Comparison of ENCODE assay signal across 9 cellular contexts in genomic region chr7:74092964-74093339, GRCh38. TPM values are rescaled to one million over a fixed set of nuclear protein-coding genes. Genes with fewer than 3 reads are reported as not detected.
DNase-seq lines count a peak whose midpoint lies in the region; ATAC-seq and TF ChIP-seq lines count a peak whose summit lies in the region.
"Had no signal": no experiment of that assay in that cellular context is flagged by ENCODE, and none has a peak within 500 bp of the region (broad histone marks: within the 10 kb centered on the region; RNA-seq: fewer than 3 reads in every experiment).

No MANE protein-coding gene starts in this region.

- peaks cover 10% of the 10 kb centered on the region for H3K36me3 Mint-ChIP-seq in activated T-helper 1 cell treated with anti-CD3 and anti-CD28 coated beads, Interleukin-12 subunit alpha, Interleukin-12 subunit beta, Interleukin-2, Interleukin-4 antibody, amounts not matched to agents 30 ng/mL and 10 ng/mL and 1 ng/mL, durations not matched to agents 14 hours and 24 hours and 36 hours (ENCODE audit: low read depth)

- TF ChIP-seq EP300 in stomach (IDR thresholded peaks at IDR 0.05) = no peak

- no peak overlapping the region for H3K27ac Mint-ChIP-seq in activated T-helper 1 cell treated with anti-CD3 and anti-CD28 coated beads, Interleukin-12 subunit alpha, Interleukin-12 subunit beta, Interleukin-2, Interleukin-4 antibody, amounts not matched to agents 30 ng/mL and 10 ng/mL and 1 ng/mL, durations not matched to agents 14 hours and 24 hours and 36 hours
- H3K27ac Mint-ChIP-seq: activated T-cell treated with anti-CD3 and anti-CD28 coated beads, Interleukin-2, amount 50 U/mL, for 72 hours had no signal

- no peak overlapping the region for H3K4me3 Mint-ChIP-seq in activated T-helper 1 cell treated with anti-CD3 and anti-CD28 coated beads, Interleukin-12 subunit alpha, Interleukin-12 subunit beta, Interleukin-2, Interleukin-4 antibody, amounts not matched to agents 30 ng/mL and 10 ng/mL and 1 ng/mL, durations not matched to agents 14 hours and 24 hours and 36 hours

- peak overlapping the region; percentile 47 to 88 (median 79) for H3K27ac ChIP-seq in stomach

- H3K9me3 Mint-ChIP-seq in activated T-helper 1 cell treated with anti-CD3 and anti-CD28 coated beads, Interleukin-12 subunit alpha, Interleukin-12 subunit beta, Interleukin-2, Interleukin-4 antibody, amounts not matched to agents 30 ng/mL and 10 ng/mL and 1 ng/mL, durations not matched to agents 14 hours and 24 hours and 36 hours = peaks cover 2% of the 10 kb centered on the region

- H3K36me3 ChIP-seq in stomach = peaks cover 0 to 33% (median 22%) of the 10 kb centered on the region in 4 donors

- peak; percentile 76 for DNase-seq in NK-92 treated with Interleukin-12 subunit alpha and Interleukin-12 subunit beta, amount 100 ng/mL, for 24 hours (lab: John Stamatoyannopoulos, UW)
- DNase-seq in NK-92 (lab: John Stamatoyannopoulos, UW; ENCODE audit: unreplicated experiment) (no peak), left cardiac atrium (no peak), stomach (no peak), DMS 273 treated with DMSO at 0.1 percent for 48 hours (lab: John Stamatoyannopoulos, UW) (no peak)
- no peak for DNase-seq in activated T-helper 1 cell treated with anti-CD3 and anti-CD28 coated beads, Interleukin-12 subunit alpha, Interleukin-12 subunit beta, Interleukin-2, Interleukin-4 antibody, amounts not matched to agents 30 ng/mL and 10 ng/mL and 1 ng/mL, durations not matched to agents 14 hours and 24 hours and 36 hours (ENCODE audit: low spot score)

- ATAC-seq in HG02840 (IDR thresholded peaks at IDR 0.05; ENCODE audit: low FRiP score, unreplicated experiment) (peak; percentile 47), left cardiac atrium (peak; percentile 66 to 70)

- peaks cover 28 to 37% (median 34%) of the 10 kb centered on the region in 4 donors for H3K4me1 ChIP-seq in stomach

- WGBS in stomach, 5 donors = 52 to 75% (median 60%) methylated on average over 1 to 10 of the region's 10 CpGs

- intact Hi-C loops in left cardiac atrium (cut with DNase I) (no loop called here), stomach (cut with DNase I; ENCODE audit: low total_unique reads) (no loop called here)
- intact Hi-C loops in activated T-helper 1 cell treated with anti-CD3 and anti-CD28 coated beads, Interleukin-12 subunit alpha, Interleukin-12 subunit beta, Interleukin-2, Interleukin-4 antibody, amounts not matched to agents 30 ng/mL and 10 ng/mL and 1 ng/mL, durations not matched to agents 14 hours and 24 hours and 36 hours (cut with micrococcal nuclease) = no loop called here

- no peaks in the 10 kb centered on the region for H3K27me3 ChIP-seq in stomach

- TF ChIP-seq POLR2A in Raji (IDR thresholded peaks at IDR 0.05; ENCODE audit: insufficient read depth, low read depth, low read length) = peak; percentile 60; the same call in 1 of the 2 replicates
- no peak for TF ChIP-seq POLR2A in stomach (IDR thresholded peaks at IDR 0.05)

- no peak for TF ChIP-seq CTCF in stomach (IDR thresholded peaks at IDR 0.05)

- no peaks in the 10 kb centered on the region for H3K27me3 Mint-ChIP-seq in activated T-helper 1 cell treated with anti-CD3 and anti-CD28 coated beads, Interleukin-12 subunit alpha, Interleukin-12 subunit beta, Interleukin-2, Interleukin-4 antibody, amounts not matched to agents 30 ng/mL and 10 ng/mL and 1 ng/mL, durations not matched to agents 14 hours and 24 hours and 36 hours (ENCODE audit: insufficient read depth)

- H3K4me3 ChIP-seq in stomach = peak overlapping the region; percentile 7 to 52 (median 50)

- peaks cover 0 to 5% (median 0%) of the 10 kb centered on the region in 4 donors for H3K9me3 ChIP-seq in stomach

- peaks cover 18% of the 10 kb centered on the region for H3K4me1 Mint-ChIP-seq in activated T-helper 1 cell treated with anti-CD3 and anti-CD28 coated beads, Interleukin-12 subunit alpha, Interleukin-12 subunit beta, Interleukin-2, Interleukin-4 antibody, amounts not matched to agents 30 ng/mL and 10 ng/mL and 1 ng/mL, durations not matched to agents 14 hours and 24 hours and 36 hours (ENCODE audit: low read depth)

RNA-seq across cellular contexts. Expression of gene LIMK1, which starts 9.3 kb away (rescaled TPM):
- total RNA-seq in left cardiac atrium (10 to 100 TPM; 11.4 to 11.6 TPM), stomach (10 to 100 TPM in 3 of 5 donors, 1 to 10 TPM in 2; 2.9 to 21.0 (median 10.1) TPM)
- polyA plus RNA-seq in stomach = 10 to 100 TPM in 1 of 3 donors, 1 to 10 TPM in 2; 6.0 to 26.6 (median 7.2) TPM
- total RNA-seq in activated T-helper 1 cell treated with anti-CD3 and anti-CD28 coated beads, Interleukin-12 subunit alpha, Interleukin-12 subunit beta, Interleukin-2, Interleukin-4 antibody, amounts not matched to agents 30 ng/mL and 10 ng/mL and 1 ng/mL, durations not matched to agents 14 hours and 24 hours and 36 hours = 24.3 and 25.2 TPM in 2 replicates
